Comparison of ENCODE assay signal across 21 cellular contexts in genomic region chr4:174989791-174990190, GRCh38.
"Had no signal": no experiment of that assay in that cellular context is flagged by ENCODE, and none has a peak within 500 bp of the region (broad histone marks: within the 10 kb centered on the region; RNA-seq: fewer than 3 reads in every experiment).

No MANE protein-coding gene starts in this region.

- H3K27ac ChIP-seq: adrenal gland, brain microvascular endothelial cell, coronary artery, gastrocnemius medialis, left ventricle myocardium inferior, suprapubic skin, tibial artery, upper lobe of right lung had no signal

- H3K4me3 ChIP-seq: adrenal gland, coronary artery, gastrocnemius medialis, left ventricle myocardium inferior, lung, suprapubic skin, tibial artery, upper lobe of right lung had no signal

- DNase-seq: activated CD4-positive, alpha-beta T cell treated with anti-CD3 and anti-CD28 coated beads for 48 hours; activated CD4-positive, alpha-beta T cell treated with anti-CD3 and anti-CD28 coated beads, Interleukin-2, amount 50 U/mL, for 48 hours; activated CD8-positive, alpha-beta memory T cell treated with anti-CD3 and anti-CD28 coated beads for 24 hours; activated effector memory CD4-positive, alpha-beta T cell treated with Interleukin-2 at 50 U/mL for 16 hours; activated naive CD4-positive, alpha-beta T cell treated with Interleukin-2 at 50 U/mL for 16 hours; activated naive CD8-positive, alpha-beta T cell treated with anti-CD3 and anti-CD28 coated beads for 36 hours; adrenal gland; brain microvascular endothelial cell; effector memory CD8-positive, alpha-beta T cell; erythroblast; gastrocnemius medialis; glutamatergic neuron; left ventricle myocardium inferior; mesendoderm; right cardiac atrium; stimulated activated naive CD4-positive, alpha-beta T cell; tibial artery; upper lobe of right lung had no signal

- H3K27me3 ChIP-seq: adrenal gland, brain microvascular endothelial cell, gastrocnemius medialis, suprapubic skin, tibial artery, upper lobe of right lung had no signal
